In genomic region chr5:144391044-144391443, GRCh38 we compare ENCODE assay signal across 9 cellular contexts.
"Had no signal": no experiment of that assay in that cellular context is flagged by ENCODE, and none has a peak within 500 bp of the region (broad histone marks: within the 10 kb centered on the region; RNA-seq: fewer than 3 reads in every experiment).

No MANE protein-coding gene starts in this region.

- FAIRE-seq: H1, H54 had no signal

- H3K4me2 ChIP-seq: GM23338 had no signal

- H3K4me3 Mint-ChIP-seq: GM23338, H9, HFFc6 had no signal

- H3K4me1 Mint-ChIP-seq: GM23338, H9, IgD-negative memory B cell had no signal

- H3K27ac ChIP-seq: HL-60 had no signal

- H3K9me3 Mint-ChIP-seq: GM23338, H9, HFFc6 had no signal

- H2AFZ ChIP-seq: GM23338 had no signal

- DNase-seq: H9, HCEC 1CT, HFFc6, KBM-7 had no signal

- ATAC-seq: GM23338 had no signal

- H3K4me3 ChIP-seq: GM23338 had no signal

- H3K27ac Mint-ChIP-seq: GM23338, H9, HFFc6 had no signal
